Comparison of ENCODE assay signal across 10 cellular contexts in genomic region chr10:91135113-91135512, GRCh38.
"Had no signal": no experiment of that assay in that cellular context is flagged by ENCODE, and none has a peak within 500 bp of the region (broad histone marks: within the 10 kb centered on the region; RNA-seq: fewer than 3 reads in every experiment).

No MANE protein-coding gene starts in this region.

- H3K4me3 Mint-ChIP-seq: HFFc6 had no signal

- H3K9me3 ChIP-seq: HAP-1 had no signal

- H3K4me3 ChIP-seq: GM23248, HAP-1 had no signal

- H3K9ac ChIP-seq: GM23248, KMS-11 had no signal

- H3K36me3 ChIP-seq: HAP-1 had no signal

- H3K27ac ChIP-seq: GM23248, HL-60, KMS-11 had no signal

- H3K9me3 Mint-ChIP-seq: HFFc6 had no signal

- ATAC-seq: HCT116 had no signal

- DNase-seq: GM23248, H7, HFFc6, IMR-90, Karpas-422, KBM-7 had no signal

- H2AFZ ChIP-seq: GM23248 had no signal

- H3K4me1 ChIP-seq: HAP-1 had no signal

- H3K27ac Mint-ChIP-seq: HFFc6 had no signal

- H3K4me2 ChIP-seq: KMS-11 had no signal
